29 cellular contexts compared by ENCODE assay signal in genomic region chr2:172398444-172398843, GRCh38. TPM values are rescaled to one million over a fixed set of nuclear protein-coding genes. Genes with fewer than 3 reads are reported as not detected.
DNase-seq lines count a peak whose midpoint lies in the region; ATAC-seq, FAIRE-seq and TF ChIP-seq lines count a peak whose summit lies in the region.
"Had no signal": no experiment of that assay in that cellular context is flagged by ENCODE, and none has a peak within 500 bp of the region (broad histone marks: within the 10 kb centered on the region; RNA-seq: fewer than 3 reads in every experiment).

No MANE protein-coding gene starts in this region.

- FAIRE-seq in small intestine (lab: Jason Lieb, UNC): no peak
- FAIRE-seq: GM12891, urothelium cell line had no signal

- 34 to 53% (median 40%) methylated on average over 2 of the region's 2 CpGs for WGBS in small intestine, 3 donors

- H3K4me3 ChIP-seq in epithelial cell of proximal tubule (ENCODE audit: low read depth, low read length) (no peak overlapping the region), small intestine (ENCODE audit: low read depth in 1 of 2, low read length in 2 of 2) (no peak overlapping the region)
- H3K4me3 ChIP-seq: ascending aorta, PC-9, prostate gland had no signal

- no peaks in the 10 kb centered on the region for H3K27me3 ChIP-seq in small intestine (ENCODE audit: control insufficient read depth in 2 of 2, insufficient read depth in 2 of 2, low read length in 2 of 2)
- H3K27me3 ChIP-seq: ascending aorta, neutrophil had no signal

- DNase-seq in NCI-H2171 treated with DMSO at 0.1 percent for 48 hours (lab: John Stamatoyannopoulos, UW) (peak; percentile 24), NCI-H2171 (lab: John Stamatoyannopoulos, UW) (no peak), NCI-H69 (lab: John Stamatoyannopoulos, UW) (peak; percentile 58), epithelial cell of proximal tubule (ENCODE audit: low read depth) (no peak), small intestine (peak; percentile 32)
- no peak for DNase-seq in activated CD4-positive, CD25-positive, alpha-beta regulatory T cell treated with anti-CD3 and anti-CD28 coated beads, Interleukin-2, amount 50 U/mL, for 72 hours
- DNase-seq: 8988T; activated CD4-positive, alpha-beta T cell treated with anti-CD3 and anti-CD28 coated beads, Interleukin-2, amount 10 ng/mL, durations not matched to agents 7 days and 5 days; activated gamma-delta T cell; activated naive CD8-positive, alpha-beta T cell treated with anti-CD3 and anti-CD28 coated beads, Interleukin-2, amount 10 ng/mL, durations not matched to agents 7 days and 5 days; activated T-cell treated with anti-CD3 and anti-CD28 coated beads, Interleukin-2, amount 50 U/mL, for 24 hours; CD4-positive, CD25-positive, alpha-beta regulatory T cell; EL; NCI-H2081 treated with DMSO at 0.1 percent for 48 hours; NCI-H510A; PC-9; SIG-M5; stimulated activated CD4-positive, alpha-beta T cell treated with anti-CD3 and anti-CD28 coated beads, Interleukin-15, amount 100 ng/mL, for 24 hours; stimulated activated naive B cell treated with anti-CD40 and anti-IgM and Interleukin-4, amounts not matched to agents 10 μg/mL and 1 μg/mL and 100 μg/mL, for 72 hours; SW 1271; T-helper 9 cell had no signal

- peak; percentile 4 for TF ChIP-seq CTCF in epithelial cell of proximal tubule (conservative IDR thresholded peaks at IDR 0.05; ENCODE audit: low read depth, low read length)

- ATAC-seq in HG02973 (IDR thresholded peaks at IDR 0.05; ENCODE audit: unreplicated experiment): no peak
- ATAC-seq in GM18868 (IDR thresholded peaks at IDR 0.05; ENCODE audit: unreplicated experiment): no peak
- ATAC-seq: stimulated activated naive B cell treated with anti-CD40 and anti-IgM and Interleukin-4, amounts not matched to agents 10 μg/mL and 1 μg/mL and 100 μg/mL, for 72 hours had no signal

- no peaks in the 10 kb centered on the region for H3K36me3 ChIP-seq in small intestine (ENCODE audit: control insufficient read depth in 2 of 2, insufficient read depth in 2 of 2, low read length in 2 of 2)
- H3K36me3 ChIP-seq: ascending aorta, neutrophil, prostate gland had no signal

- no peak overlapping the region for H3K27ac ChIP-seq in small intestine (ENCODE audit: low read depth in 1 of 2, low read length in 1 of 2)
- H3K27ac ChIP-seq: ascending aorta, neutrophil, PC-9, prostate gland, VCaP had no signal

- no peaks in the 10 kb centered on the region for H3K9me3 ChIP-seq in small intestine (ENCODE audit: control insufficient read depth, low read depth)
- H3K9me3 ChIP-seq: ascending aorta, neutrophil, prostate gland had no signal

- peaks cover 0 to 2% of the 10 kb centered on the region in 2 donors for H3K4me1 ChIP-seq in small intestine (ENCODE audit: control insufficient read depth in 2 of 2, insufficient read depth in 1 of 2, low read depth in 1 of 2, low read length in 1 of 2)
- H3K4me1 ChIP-seq: prostate gland had no signal

RNA-seq across cellular contexts. Expression of gene ITGA6, which starts 28.9 kb away (rescaled TPM):
- 87.0 and 100 TPM in 2 replicates for total RNA-seq in epithelial cell of proximal tubule
- 10 to 100 TPM; 33.2 to 81.0 (median 37.1) TPM for polyA plus RNA-seq in small intestine

Comparison
In these comparisons a context has a peak if more than half of its experiments do, and no peak if none do; other contexts are left out.
1. DNase-seq: peak in NCI-H2171 treated with DMSO at 0.1 percent for 48 hours (single experiment), NCI-H69 (single experiment) and small intestine (single experiment); none in NCI-H2171 (single experiment), epithelial cell of proximal tubule (single experiment) and activated CD4-positive, CD25-positive, alpha-beta regulatory T cell treated with anti-CD3 and anti-CD28 coated beads, Interleukin-2, amount 50 U/mL, for 72 hours (single experiment).